ENCODE assay signal across 19 cellular contexts in the genomic region with DNA sequence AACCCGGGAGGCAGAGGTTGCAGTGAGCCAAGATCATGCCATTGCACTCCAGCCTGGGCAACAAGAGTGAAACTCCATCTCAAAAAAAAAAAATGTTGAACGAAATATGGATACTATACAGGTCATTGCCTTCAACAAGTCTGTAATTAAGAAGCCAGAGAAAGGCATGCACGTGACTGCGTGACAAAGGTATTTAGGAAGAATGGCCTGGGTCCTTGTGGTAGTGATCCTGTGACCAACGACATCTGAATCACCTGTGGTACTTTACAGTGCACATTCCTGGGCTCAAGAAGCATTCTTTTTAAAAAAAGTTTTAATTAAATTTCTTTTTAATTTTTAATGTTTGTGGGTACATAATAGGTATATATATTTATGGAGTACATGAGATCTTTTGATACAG.
DNase-seq lines count a peak whose midpoint lies in the region; ATAC-seq, FAIRE-seq and TF ChIP-seq lines count a peak whose summit lies in the region.
"Had no signal": no experiment of that assay in that cellular context is flagged by ENCODE, and none has a peak within 500 bp of the region (broad histone marks: within the 10 kb centered on the region; RNA-seq: fewer than 3 reads in every experiment).

No MANE protein-coding gene starts in this region.

- in situ Hi-C loops in HepG2 (cut with HindIII; ENCODE audit: extremely low pct_ligation_motif_present, low pct_unique_long_range_greater_than_20kb) = no loop called here

- H3K23me2 ChIP-seq in H9 (ENCODE audit: insufficient read length, low read depth, low read length, poor library complexity, severe bottlenecking) = peaks cover 5% of the 10 kb centered on the region

- 19% methylated on average over 5 of the region's 5 CpGs for WGBS in HepG2 (ENCODE audit: low lambda C conversion rate)
- 81% methylated on average over 4 of the region's 5 CpGs for WGBS in right lobe of liver (ENCODE audit: insufficient coverage, low coverage, low lambda C conversion rate, missing lambda C conversion rate)
- no CpG with 5 or more reads among the region's 5 CpGs for WGBS in H9 (ENCODE audit: extremely low coverage, insufficient read length, low lambda C conversion rate)

- peaks cover 2% of the 10 kb centered on the region for H3K27me3 Mint-ChIP-seq in glutamatergic neuron (ENCODE audit: unreplicated experiment)
- H3K27me3 Mint-ChIP-seq in H9 (ENCODE audit: low read depth) = peaks cover 16% of the 10 kb centered on the region

- H2BK120ac ChIP-seq in H9 (ENCODE audit: low read depth, low read length, poor library complexity, severe bottlenecking) = no peak overlapping the region

- H3K4me3 Mint-ChIP-seq in glutamatergic neuron (ENCODE audit: unreplicated experiment) (no peak overlapping the region), H9 (no peak overlapping the region)
- H3K4me3 Mint-ChIP-seq: CD4-positive, alpha-beta memory T cell; HFFc6 had no signal

- H2BK15ac ChIP-seq in H9 (ENCODE audit: low read depth, low read length) = no peak overlapping the region

- H3K27me3 ChIP-seq in HepG2 (ENCODE audit: control insufficient read depth in 1 of 2, insufficient read depth in 2 of 2, low read length in 2 of 2) (no peaks in the 10 kb centered on the region), right lobe of liver (no peaks in the 10 kb centered on the region), H9 (ENCODE audit: insufficient read depth, low read length) (no peaks in the 10 kb centered on the region; the same call in 1 of the 2 replicates)
- H3K27me3 ChIP-seq: BE2C had no signal

- no peak for TF ChIP-seq RAD21 in HepG2 (CRISPR knock-in tag; IDR thresholded peaks at IDR 0.05)

- no peak overlapping the region for H4K91ac ChIP-seq in H9 (ENCODE audit: insufficient read length, low read depth, low read length)

- intact Hi-C loops in HepG2 (cut with micrococcal nuclease; ENCODE audit: unreplicated experiment) (no loop called here), right lobe of liver (cut with DNase I) (no loop called here)

- H3K14ac ChIP-seq in H9 (ENCODE audit: insufficient read depth, low read length) = no peak overlapping the region

- no peak overlapping the region for H2BK5ac ChIP-seq in H9 (ENCODE audit: insufficient read length, low read length)

- no peak overlapping the region for H4K8ac ChIP-seq in H9 (replicated peaks; ENCODE audit: insufficient read length, low read depth, low read length)

- H3K27ac ChIP-seq in HepG2 (ENCODE audit: extremely low read length, insufficient read depth, low read length) = no peak overlapping the region
- no peak overlapping the region for H3K27ac ChIP-seq in right lobe of liver
- H3K27ac ChIP-seq in H9 (ENCODE audit: insufficient read length, low read depth, low read length) = no peak overlapping the region
- H3K27ac ChIP-seq: A549, C4-2B had no signal

- no peaks in the 10 kb centered on the region for H3K4me1 ChIP-seq in HepG2 (ENCODE audit: insufficient read depth, low read length)
- H3K4me1 ChIP-seq in right lobe of liver = peaks cover 0 to 11% (median 0%) of the 10 kb centered on the region in 4 donors
- H3K4me1 ChIP-seq in H9 (ENCODE audit: insufficient read depth, low read length) = 0 out of 2 replicates have a peak, but pooled peaks cover 5% of the 10 kb centered on the region
- H3K4me1 ChIP-seq: HAP-1 had no signal

- H4K5ac ChIP-seq in H9 (ENCODE audit: insufficient read length, low read depth, low read length) = no peak overlapping the region

- H3K4me2 ChIP-seq in HepG2 (ENCODE audit: low read depth, low read length) (no peak overlapping the region), H9 (ENCODE audit: insufficient read depth, insufficient read length, low read length) (no peak overlapping the region)
- H3K4me2 ChIP-seq: A549 had no signal

- H3K36me3 Mint-ChIP-seq in glutamatergic neuron (ENCODE audit: unreplicated experiment) (peaks cover 2% of the 10 kb centered on the region), H9 (ENCODE audit: insufficient read depth in 1 of 3, low read depth in 3 of 3) (no peaks in the 10 kb centered on the region)
- H3K36me3 Mint-ChIP-seq: CD4-positive, alpha-beta memory T cell had no signal

- no peak overlapping the region for H3K18ac ChIP-seq in H9 (ENCODE audit: insufficient read length, low read depth, low read length)

- no peaks in the 10 kb centered on the region for H3K79me1 ChIP-seq in H9 (ENCODE audit: insufficient read depth, low read depth, low read length, poor library complexity, severe bottlenecking)

- no TSS peak for BruUV-seq in HepG2 (replicated peaks; lab: Mats Ljungman, UMichigan)

- TF ChIP-seq CTCF in glutamatergic neuron (IDR thresholded peaks at IDR 0.05; ENCODE audit: partially characterized antibody, unreplicated experiment) (no peak), HepG2 (CRISPR knock-in tag; IDR thresholded peaks at IDR 0.05) (no peak), right lobe of liver (IDR thresholded peaks at IDR 0.05) (no peak), H9 (conservative IDR thresholded peaks at IDR 0.05) (no peak)

- no peak overlapping the region for H3K4ac ChIP-seq in H9 (ENCODE audit: low read depth, low read length)

- H2BK12ac ChIP-seq in H9 (ENCODE audit: insufficient read length, low read depth, low read length) = no peak overlapping the region

- POLR2A ChIA-PET in HepG2 (lab: Yijun Ruan, JAX) = no interaction called here

- H3K4me3 ChIP-seq in HepG2 (replicated peaks in 1 of 3; ENCODE audit: insufficient read depth in 1 of 3, low read depth in 2 of 3, low read length in 3 of 3) = no peak overlapping the region
- H3K4me3 ChIP-seq in right lobe of liver = no peak overlapping the region
- H3K4me3 ChIP-seq: A549, HAP-1 had no signal

- H3K27ac Mint-ChIP-seq in glutamatergic neuron (ENCODE audit: unreplicated experiment) (peak overlapping the region; percentile 20), H9 (no peak overlapping the region)
- H3K27ac Mint-ChIP-seq: CD4-positive, alpha-beta memory T cell; HFFc6 had no signal

- H3K79me2 ChIP-seq in HepG2 (ENCODE audit: insufficient read depth, low read length) = no peaks in the 10 kb centered on the region
- H3K79me2 ChIP-seq in H9 (ENCODE audit: insufficient read depth, low read length) = no peaks in the 10 kb centered on the region

- no peak for TF ChIP-seq EP300 in HepG2 (IDR thresholded peaks at IDR 0.05; ENCODE audit: low read depth in 2 of 2, low read length in 2 of 2)
- TF ChIP-seq EP300 in HepG2 (CRISPR knock-in tag; IDR thresholded peaks at IDR 0.05; ENCODE audit: borderline replicate concordance) = no peak

- no peaks in the 10 kb centered on the region for H4K20me1 ChIP-seq in HepG2 (ENCODE audit: insufficient read depth, low read length)
- H4K20me1 ChIP-seq in H9 (ENCODE audit: control insufficient read depth, insufficient read depth, insufficient read length) = no peaks in the 10 kb centered on the region

- no peak overlapping the region for H3K9ac ChIP-seq in HepG2 (ENCODE audit: insufficient read depth, low read depth, low read length)
- H3K9ac ChIP-seq in H9 (ENCODE audit: extremely low read depth, insufficient read length, low read length) = no peak overlapping the region

- no peaks in the 10 kb centered on the region for H3K36me3 ChIP-seq in HepG2 (replicated peaks in 1 of 2; ENCODE audit: control insufficient read depth in 1 of 2, insufficient read depth in 2 of 2, low read length in 2 of 2)
- H3K36me3 ChIP-seq in right lobe of liver = no peaks in the 10 kb centered on the region
- H3K36me3 ChIP-seq: BE2C, HAP-1 had no signal

- no peak overlapping the region for H3K56ac ChIP-seq in H9 (ENCODE audit: insufficient read length, low read depth, low read length)

- ATAC-seq in HepG2 (no peak), right lobe of liver (no peak)
- ATAC-seq: A549 had no signal

- H3K23ac ChIP-seq in H9 (ENCODE audit: insufficient read length, low read depth, low read length) = no peak overlapping the region

- CTCF ChIA-PET in HepG2 (lab: Yijun Ruan, JAX; ENCODE audit: low intra/inter-chr PET ratio, low total read pairs) = no interaction called here

- H3K9me3 ChIP-seq in HepG2 (ENCODE audit: low read length) (no peaks in the 10 kb centered on the region), right lobe of liver (no peaks in the 10 kb centered on the region), H9 (ENCODE audit: control insufficient read depth, low read depth, low read length) (no peaks in the 10 kb centered on the region)
- H3K9me3 ChIP-seq: A549, BE2C, HAP-1 had no signal

- DNase-seq in ELR (ENCODE audit: low read depth) (peak; percentile 50), M059J (ENCODE audit: low read depth) (peak; percentile 63), glutamatergic neuron (no peak), renal cortical epithelial cell (ENCODE audit: low read depth) (peak; percentile 12), HepG2 (ENCODE audit: low spot score) (no peak), right lobe of liver (no peak), H9 (no peak), GM19238 (ENCODE audit: insufficient read length, low spot score) (no peak)
- DNase-seq: BE2C; CD4-positive, alpha-beta memory T cell; DMS79; GOT3; HFFc6; KBM-7 had no signal

- H2AFZ ChIP-seq in HepG2 (ENCODE audit: low read length) (no peak overlapping the region), H9 (ENCODE audit: low read length) (no peak overlapping the region)

- H2AK5ac ChIP-seq in H9 (ENCODE audit: insufficient read length, low read length) = no peak overlapping the region

- no peak overlapping the region for H2BK20ac ChIP-seq in H9 (ENCODE audit: low read depth, low read length, poor library complexity, severe bottlenecking)

- H3K4me1 Mint-ChIP-seq in glutamatergic neuron (ENCODE audit: low read depth, unreplicated experiment) (no peaks in the 10 kb centered on the region), H9 (peaks cover 0 to 4% of the 10 kb centered on the region in 2 experiments; a peak in 1 of 4 replicates)

- no peak overlapping the region for H3T11ph ChIP-seq in H9 (ENCODE audit: low read length)

- no peak for TF ChIP-seq POLR2A in HepG2 (IDR thresholded peaks at IDR 0.05; ENCODE audit: insufficient read depth in 1 of 2, low read depth in 2 of 2, low read length in 2 of 2)
- no peak for TF ChIP-seq POLR2A in right lobe of liver (IDR thresholded peaks at IDR 0.05)

- FAIRE-seq in HepG2 (lab: Jason Lieb, UNC) = no peak
- FAIRE-seq: A549, GM18507, HTR-8/SVneo had no signal

- H3K9me3 Mint-ChIP-seq in glutamatergic neuron (ENCODE audit: unreplicated experiment) (peaks cover 2% of the 10 kb centered on the region), H9 (no peaks in the 10 kb centered on the region)
- H3K9me3 Mint-ChIP-seq: HFFc6 had no signal

TF ChIP-seq in HepG2, 621 proteins besides CTCF, POLR2A, EP300 and RAD21 (continues in another document):
- TF ChIP-seq, protein P1, sequence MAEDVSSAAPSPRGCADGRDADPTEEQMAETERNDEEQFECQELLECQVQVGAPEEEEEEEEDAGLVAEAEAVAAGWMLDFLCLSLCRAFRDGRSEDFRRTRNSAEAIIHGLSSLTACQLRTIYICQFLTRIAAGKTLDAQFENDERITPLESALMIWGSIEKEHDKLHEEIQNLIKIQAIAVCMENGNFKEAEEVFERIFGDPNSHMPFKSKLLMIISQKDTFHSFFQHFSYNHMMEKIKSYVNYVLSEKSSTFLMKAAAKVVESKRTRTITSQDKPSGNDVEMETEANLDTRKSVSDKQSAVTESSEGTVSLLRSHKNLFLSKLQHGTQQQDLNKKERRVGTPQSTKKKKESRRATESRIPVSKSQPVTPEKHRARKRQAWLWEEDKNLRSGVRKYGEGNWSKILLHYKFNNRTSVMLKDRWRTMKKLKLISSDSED (CRISPR knock-in tag; IDR thresholded peaks at IDR 0.05) = no peak
- no peak for TF ChIP-seq ZNF564 (CRISPR knock-in tag; IDR thresholded peaks at IDR 0.05)
- no peak for TF ChIP-seq MEIS1 (CRISPR knock-in tag; IDR thresholded peaks at IDR 0.05; ENCODE audit: borderline replicate concordance)

Comparison
In these comparisons a context has a peak if more than half of its experiments do, and no peak if none do; other contexts are left out.
1. DNase-seq: peak in ELR (single experiment), M059J (single experiment) and renal cortical epithelial cell (single experiment); none in glutamatergic neuron (single experiment), HepG2 (single experiment), right lobe of liver (0 of 3), H9 (single experiment) and GM19238 (single experiment).